In the genomic region with DNA sequence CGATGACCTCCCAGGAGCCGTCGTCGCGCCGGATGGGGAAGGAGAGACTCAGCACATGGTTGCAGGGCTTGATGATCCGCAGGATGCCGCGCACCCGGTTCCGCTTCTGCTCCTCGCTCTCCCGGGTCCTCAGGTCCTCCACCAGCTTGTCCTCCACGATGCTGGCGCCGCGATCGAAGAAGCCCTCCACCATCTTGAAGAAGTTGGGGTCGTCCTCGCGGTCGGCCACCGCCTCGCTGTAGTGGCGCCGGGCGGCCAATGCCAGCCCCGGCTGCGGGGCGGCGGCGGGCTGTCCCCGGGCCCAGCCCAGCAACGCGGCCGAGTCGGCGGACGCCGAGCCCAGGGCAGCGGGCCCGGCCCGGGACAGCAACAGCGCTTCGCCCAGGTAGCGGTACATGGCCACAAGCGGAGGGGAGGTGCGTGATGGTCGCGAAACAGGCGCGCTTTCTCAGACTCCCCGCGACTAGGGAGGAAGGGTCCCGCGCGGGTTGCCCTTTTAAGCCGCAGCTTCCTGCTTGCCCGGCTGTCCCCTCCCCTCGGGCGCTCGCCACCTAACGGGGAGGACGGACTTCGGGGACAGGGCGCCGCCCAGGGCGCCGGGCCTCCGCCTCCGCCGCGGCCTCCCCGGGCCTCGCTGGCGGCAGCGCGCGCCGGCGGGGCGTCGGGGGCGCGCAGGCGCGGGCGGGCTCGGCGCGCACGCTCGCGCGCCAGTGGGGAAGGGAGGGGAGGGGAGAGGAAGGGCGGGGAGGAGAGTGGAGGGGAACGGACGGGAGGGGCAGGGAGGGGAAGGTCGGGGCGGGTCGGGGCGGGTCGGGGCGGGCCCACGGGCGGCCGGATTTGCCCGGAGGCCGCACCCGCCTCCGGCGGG, we compare ENCODE assay signal across 8 cellular contexts. TPM values are rescaled to one million over a fixed set of nuclear protein-coding genes. Genes with fewer than 3 reads are reported as not detected.
DNase-seq lines count a peak whose midpoint lies in the region; ATAC-seq and TF ChIP-seq lines count a peak whose summit lies in the region.

Gene GLUD1 (minus strand): TSS at position 471 of the 868 bp plus-strand sequence. CDS start 74 bp downstream, at position 397.
Gene SHLD2 (plus strand): TSS at position 834 of the 868 bp plus-strand sequence. CDS start 56,149 bp downstream, outside the sequence.

- H3K4me3 ChIP-seq in A673 (ENCODE audit: low read depth, low read length, poor library complexity, severe bottlenecking), result peak within 1 kb of the TSS; percentile 70

- CTCF ChIA-PET in A673 (lab: Charles Lee), result interaction anchor here (0.6 kb wide), 1 partner anchor 155 kb away, joined by 4 read pairs; no protein-coding TSS in a partner anchor

- POLR2A ChIA-PET in A673 (lab: Charles Lee; ENCODE audit: low non-redundant PET), result no interaction called here

- no peaks in the 10 kb centered on the region for H3K9me3 ChIP-seq in A673 (ENCODE audit: low read depth, low read length, poor library complexity, severe bottlenecking)

- no TSS peak for BruUV-seq in A673 (replicated peaks; lab: Mats Ljungman, UMichigan)

- peaks cover 18% of the 10 kb centered on the region for H3K36me3 ChIP-seq in A673 (ENCODE audit: insufficient read depth, low read length, poor library complexity, severe bottlenecking)

- H3K27me3 ChIP-seq in A673 (replicated peaks; ENCODE audit: insufficient read depth, low read depth, low read length, poor library complexity), result no peaks in the 10 kb centered on the region

- no peak for TF ChIP-seq CTCF in A673 (conservative IDR thresholded peaks at IDR 0.05; ENCODE audit: low read depth, low read length)

- ATAC-seq in GM18520 (IDR thresholded peaks at IDR 0.05; ENCODE audit: unreplicated experiment) (peak; percentile 63), HG03060 (IDR thresholded peaks at IDR 0.05; ENCODE audit: low read depth, unreplicated experiment) (peak; percentile 26)

- H3K27ac ChIP-seq in A673 (ENCODE audit: low read depth, low read length, poor library complexity, severe bottlenecking), result peak within 1 kb of the TSS; percentile 89

- peaks cover 38% of the 10 kb centered on the region for H3K4me1 ChIP-seq in A673 (ENCODE audit: insufficient read depth, low read length, poor library complexity, severe bottlenecking)

- intact Hi-C loops in A673 (cut with micrococcal nuclease; ENCODE audit: unreplicated experiment), result no loop called here

- DNase-seq in A673 (ENCODE audit: low spot score) (peak; percentile 92), NCI-H2196 treated with DMSO at 0.1 percent for 48 hours (lab: John Stamatoyannopoulos, UW; ENCODE audit: unreplicated experiment) (peak; percentile 33), iris pigment epithelial cell (ENCODE audit: low read depth) (peak; percentile 85)
- DNase-seq in activated CD4-positive, CD25-positive, alpha-beta regulatory T cell (lab: John Stamatoyannopoulos, UW), result peak; percentile 76 to 92 (median 82)
- peak; percentile 85 for DNase-seq in central memory CD4-positive, alpha-beta T cell
- DNase-seq in stimulated activated CD4-positive, alpha-beta T cell treated with anti-CD3 and anti-CD28 coated beads, Interleukin-12 subunit alpha, Interleukin-12 subunit beta, amount 100 ng/mL, for 48 hours (ENCODE audit: low read depth in 2 of 3, low spot score in 1 of 3), result peak; percentile 73 to 86 (median 86)

RNA-seq across cellular contexts. Expression of gene GLUD1, which starts in this region (rescaled TPM):
- total RNA-seq in A673 (2021), result 140 and 142 TPM in 2 replicates

RNA-seq across cellular contexts. Expression of gene SHLD2, which starts in this region (rescaled TPM):
- total RNA-seq in A673 (2021), result 33.2 and 36.7 TPM in 2 replicates

Comparison
In these comparisons a context has a peak if more than half of its experiments do, and no peak if none do; other contexts are left out.
1. Peak in every context shown above with its lines: DNase-seq, ATAC-seq, H3K4me3 ChIP-seq and H3K27ac ChIP-seq.
2. DNase-seq: peak in every context shown above with its lines; median percentile 92 in A673; 86 in stimulated activated CD4-positive, alpha-beta T cell treated with anti-CD3 and anti-CD28 coated beads, Interleukin-12 subunit alpha, Interleukin-12 subunit beta, amount 100 ng/mL, for 48 hours; 85 in central memory CD4-positive, alpha-beta T cell; 85 in iris pigment epithelial cell; 82 in activated CD4-positive, CD25-positive, alpha-beta regulatory T cell; 33 in NCI-H2196 treated with DMSO at 0.1 percent for 48 hours.